1 cellular context compared by ENCODE assay signal in the genomic region with DNA sequence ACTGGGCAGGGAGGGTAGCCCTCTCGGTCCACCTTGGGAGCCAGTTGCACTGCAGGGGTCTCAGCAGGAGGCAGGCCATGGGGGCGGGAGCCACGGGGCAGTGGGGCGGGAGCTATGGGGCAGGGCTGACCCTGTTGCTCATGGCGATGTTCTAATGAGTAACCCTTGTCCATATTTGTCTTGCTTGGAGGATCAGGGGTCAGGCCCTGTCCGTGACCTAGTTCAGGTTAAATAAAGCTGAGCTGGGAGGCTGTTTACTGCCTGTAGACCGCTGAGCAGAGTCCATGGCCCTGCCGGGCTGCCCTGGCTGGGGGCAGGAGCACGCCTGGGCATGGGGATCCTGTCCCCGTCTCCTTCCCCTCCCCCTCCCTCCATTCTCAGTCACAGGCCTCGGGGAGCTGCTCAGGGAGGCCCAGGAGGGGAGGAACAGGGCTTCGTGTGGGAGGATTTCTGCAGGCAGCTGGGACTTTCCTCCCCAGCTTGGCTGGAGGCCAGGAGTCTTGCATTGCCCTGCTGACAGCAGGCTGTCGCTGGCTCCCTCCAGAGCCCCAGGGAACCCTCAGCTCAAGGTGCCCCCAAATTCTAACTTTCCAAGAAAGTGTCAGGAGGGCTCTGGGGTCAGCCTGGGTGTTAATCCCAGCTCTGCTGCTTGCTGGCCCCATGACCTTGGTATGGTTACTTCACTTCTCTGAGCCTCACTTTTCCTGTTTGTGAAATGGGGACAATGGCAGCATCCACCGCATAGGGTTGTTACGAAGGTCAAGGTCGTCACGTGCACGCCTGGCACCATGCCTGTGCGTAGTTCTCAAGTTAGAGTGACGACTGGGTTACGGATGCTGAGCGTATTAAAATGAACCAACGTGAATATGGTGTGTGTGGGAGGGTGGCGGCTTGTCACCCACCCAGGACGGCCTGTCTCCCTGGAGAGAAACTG.
A peak's percentile ranks its signal among the peaks of the same experiment; 100 is the strongest.
TF ChIP-seq lines count a peak whose summit lies in the region.

No MANE protein-coding gene starts in this region.

TF ChIP-seq in HepG2, 621 proteins besides CTCF, POLR2A, EP300 and RAD21 (continued from another document and continues in another):
- TF ChIP-seq, protein P1, sequence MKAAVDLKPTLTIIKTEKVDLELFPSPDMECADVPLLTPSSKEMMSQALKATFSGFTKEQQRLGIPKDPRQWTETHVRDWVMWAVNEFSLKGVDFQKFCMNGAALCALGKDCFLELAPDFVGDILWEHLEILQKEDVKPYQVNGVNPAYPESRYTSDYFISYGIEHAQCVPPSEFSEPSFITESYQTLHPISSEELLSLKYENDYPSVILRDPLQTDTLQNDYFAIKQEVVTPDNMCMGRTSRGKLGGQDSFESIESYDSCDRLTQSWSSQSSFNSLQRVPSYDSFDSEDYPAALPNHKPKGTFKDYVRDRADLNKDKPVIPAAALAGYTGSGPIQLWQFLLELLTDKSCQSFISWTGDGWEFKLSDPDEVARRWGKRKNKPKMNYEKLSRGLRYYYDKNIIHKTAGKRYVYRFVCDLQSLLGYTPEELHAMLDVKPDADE (CRISPR knock-in tag; IDR thresholded peaks at IDR 0.05), result peak; percentile 87; the same call in 1 of the 2 replicates
- no peak; the same call in none of the 2 replicates for TF ChIP-seq TOPORS (CRISPR knock-in tag; IDR thresholded peaks at IDR 0.05)
- TF ChIP-seq, protein P2, sequence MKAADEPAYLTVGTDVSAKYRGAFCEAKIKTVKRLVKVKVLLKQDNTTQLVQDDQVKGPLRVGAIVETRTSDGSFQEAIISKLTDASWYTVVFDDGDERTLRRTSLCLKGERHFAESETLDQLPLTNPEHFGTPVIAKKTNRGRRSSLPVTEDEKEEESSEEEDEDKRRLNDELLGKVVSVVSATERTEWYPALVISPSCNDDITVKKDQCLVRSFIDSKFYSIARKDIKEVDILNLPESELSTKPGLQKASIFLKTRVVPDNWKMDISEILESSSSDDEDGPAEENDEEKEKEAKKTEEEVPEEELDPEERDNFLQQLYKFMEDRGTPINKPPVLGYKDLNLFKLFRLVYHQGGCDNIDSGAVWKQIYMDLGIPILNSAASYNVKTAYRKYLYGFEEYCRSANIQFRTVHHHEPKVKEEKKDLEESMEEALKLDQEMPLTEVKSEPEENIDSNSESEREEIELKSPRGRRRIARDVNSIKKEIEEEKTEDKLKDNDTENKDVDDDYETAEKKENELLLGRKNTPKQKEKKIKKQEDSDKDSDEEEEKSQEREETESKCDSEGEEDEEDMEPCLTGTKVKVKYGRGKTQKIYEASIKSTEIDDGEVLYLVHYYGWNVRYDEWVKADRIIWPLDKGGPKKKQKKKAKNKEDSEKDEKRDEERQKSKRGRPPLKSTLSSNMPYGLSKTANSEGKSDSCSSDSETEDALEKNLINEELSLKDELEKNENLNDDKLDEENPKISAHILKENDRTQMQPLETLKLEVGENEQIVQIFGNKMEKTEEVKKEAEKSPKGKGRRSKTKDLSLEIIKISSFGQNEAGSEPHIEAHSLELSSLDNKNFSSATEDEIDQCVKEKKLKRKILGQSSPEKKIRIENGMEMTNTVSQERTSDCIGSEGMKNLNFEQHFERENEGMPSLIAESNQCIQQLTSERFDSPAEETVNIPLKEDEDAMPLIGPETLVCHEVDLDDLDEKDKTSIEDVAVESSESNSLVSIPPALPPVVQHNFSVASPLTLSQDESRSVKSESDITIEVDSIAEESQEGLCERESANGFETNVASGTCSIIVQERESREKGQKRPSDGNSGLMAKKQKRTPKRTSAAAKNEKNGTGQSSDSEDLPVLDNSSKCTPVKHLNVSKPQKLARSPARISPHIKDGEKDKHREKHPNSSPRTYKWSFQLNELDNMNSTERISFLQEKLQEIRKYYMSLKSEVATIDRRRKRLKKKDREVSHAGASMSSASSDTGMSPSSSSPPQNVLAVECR (CRISPR knock-in tag; IDR thresholded peaks at IDR 0.05; ENCODE audit: borderline replicate concordance), result peak; percentile 85; the same call in 1 of the 2 replicates
- TF ChIP-seq NFYC (CRISPR knock-in tag; IDR thresholded peaks at IDR 0.05), result no peak; the same call in 1 of the 2 replicates
- peak; percentile 89 for TF ChIP-seq GZF1 (CRISPR knock-in tag; IDR thresholded peaks at IDR 0.05)
- peak; percentile 99 for TF ChIP-seq KDM4B (CRISPR knock-in tag; IDR thresholded peaks at IDR 0.05)
- TF ChIP-seq ATRX (CRISPR knock-in tag; IDR thresholded peaks at IDR 0.05; ENCODE audit: borderline replicate concordance), result no peak
- peak; percentile 85; the same call in 1 of the 2 replicates for TF ChIP-seq ZNF337 (CRISPR knock-in tag; IDR thresholded peaks at IDR 0.05; ENCODE audit: borderline replicate concordance, low read depth)
- TF ChIP-seq ZNF562 (CRISPR knock-in tag; IDR thresholded peaks at IDR 0.05; ENCODE audit: borderline replicate concordance), result no peak
- TF ChIP-seq ZNF781 (CRISPR knock-in tag; IDR thresholded peaks at IDR 0.05; ENCODE audit: borderline replicate concordance, not compliant biosample characterization), result peak; percentile 21
- peak; percentile 81 for TF ChIP-seq SPEN (CRISPR knock-in tag; IDR thresholded peaks at IDR 0.05; ENCODE audit: low read depth)
- peak; percentile 95 for TF ChIP-seq MAZ (IDR thresholded peaks at IDR 0.05; ENCODE audit: borderline replicate concordance, low read depth, low read length)
- peak; percentile 95 for TF ChIP-seq MAZ (CRISPR knock-in tag; IDR thresholded peaks at IDR 0.05; ENCODE audit: low read depth)
- TF ChIP-seq, protein P3, sequence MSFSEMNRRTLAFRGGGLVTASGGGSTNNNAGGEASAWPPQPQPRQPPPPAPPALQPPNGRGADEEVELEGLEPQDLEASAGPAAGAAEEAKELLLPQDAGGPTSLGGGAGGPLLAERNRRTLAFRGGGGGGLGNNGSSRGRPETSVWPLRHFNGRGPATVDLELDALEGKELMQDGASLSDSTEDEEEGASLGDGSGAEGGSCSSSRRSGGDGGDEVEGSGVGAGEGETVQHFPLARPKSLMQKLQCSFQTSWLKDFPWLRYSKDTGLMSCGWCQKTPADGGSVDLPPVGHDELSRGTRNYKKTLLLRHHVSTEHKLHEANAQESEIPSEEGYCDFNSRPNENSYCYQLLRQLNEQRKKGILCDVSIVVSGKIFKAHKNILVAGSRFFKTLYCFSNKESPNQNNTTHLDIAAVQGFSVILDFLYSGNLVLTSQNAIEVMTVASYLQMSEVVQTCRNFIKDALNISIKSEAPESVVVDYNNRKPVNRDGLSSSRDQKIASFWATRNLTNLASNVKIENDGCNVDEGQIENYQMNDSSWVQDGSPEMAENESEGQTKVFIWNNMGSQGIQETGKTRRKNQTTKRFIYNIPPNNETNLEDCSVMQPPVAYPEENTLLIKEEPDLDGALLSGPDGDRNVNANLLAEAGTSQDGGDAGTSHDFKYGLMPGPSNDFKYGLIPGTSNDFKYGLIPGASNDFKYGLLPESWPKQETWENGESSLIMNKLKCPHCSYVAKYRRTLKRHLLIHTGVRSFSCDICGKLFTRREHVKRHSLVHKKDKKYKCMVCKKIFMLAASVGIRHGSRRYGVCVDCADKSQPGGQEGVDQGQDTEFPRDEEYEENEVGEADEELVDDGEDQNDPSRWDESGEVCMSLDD (CRISPR knock-in tag; IDR thresholded peaks at IDR 0.05; ENCODE audit: borderline replicate concordance), result peak; percentile 93
- peak; percentile 89 for TF ChIP-seq SALL2 (CRISPR knock-in tag; IDR thresholded peaks at IDR 0.05)
- TF ChIP-seq NR2C2 (CRISPR knock-in tag; IDR thresholded peaks at IDR 0.05; ENCODE audit: borderline replicate concordance), result peak; percentile 92
- TF ChIP-seq, protein P4, sequence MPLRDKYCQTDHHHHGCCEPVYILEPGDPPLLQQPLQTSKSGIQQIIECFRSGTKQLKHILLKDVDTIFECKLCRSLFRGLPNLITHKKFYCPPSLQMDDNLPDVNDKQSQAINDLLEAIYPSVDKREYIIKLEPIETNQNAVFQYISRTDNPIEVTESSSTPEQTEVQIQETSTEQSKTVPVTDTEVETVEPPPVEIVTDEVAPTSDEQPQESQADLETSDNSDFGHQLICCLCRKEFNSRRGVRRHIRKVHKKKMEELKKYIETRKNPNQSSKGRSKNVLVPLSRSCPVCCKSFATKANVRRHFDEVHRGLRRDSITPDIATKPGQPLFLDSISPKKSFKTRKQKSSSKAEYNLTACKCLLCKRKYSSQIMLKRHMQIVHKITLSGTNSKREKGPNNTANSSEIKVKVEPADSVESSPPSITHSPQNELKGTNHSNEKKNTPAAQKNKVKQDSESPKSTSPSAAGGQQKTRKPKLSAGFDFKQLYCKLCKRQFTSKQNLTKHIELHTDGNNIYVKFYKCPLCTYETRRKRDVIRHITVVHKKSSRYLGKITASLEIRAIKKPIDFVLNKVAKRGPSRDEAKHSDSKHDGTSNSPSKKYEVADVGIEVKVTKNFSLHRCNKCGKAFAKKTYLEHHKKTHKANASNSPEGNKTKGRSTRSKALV (CRISPR knock-in tag; IDR thresholded peaks at IDR 0.05), result peak; percentile 85
- TF ChIP-seq ZBTB21 (CRISPR knock-in tag; IDR thresholded peaks at IDR 0.05), result 0 out of 2 replicates have a peak, but pooled peaks have one; percentile 23
- peak; percentile 19; the same call in 1 of the 2 replicates for TF ChIP-seq SMC3 (IDR thresholded peaks at IDR 0.05; ENCODE audit: low read length)
- TF ChIP-seq ZBTB1 (CRISPR knock-in tag; IDR thresholded peaks at IDR 0.05; ENCODE audit: borderline replicate concordance), result no peak
- TF ChIP-seq ZNF792 (CRISPR knock-in tag; IDR thresholded peaks at IDR 0.05), result no peak; the same call in 1 of the 2 replicates
- no peak for TF ChIP-seq RORA (CRISPR knock-in tag; IDR thresholded peaks at IDR 0.05)
- TF ChIP-seq ZNF761 (CRISPR knock-in tag; conservative IDR thresholded peaks at IDR 0.05), result peak; percentile 70
- TF ChIP-seq SMAD3 (CRISPR knock-in tag; IDR thresholded peaks at IDR 0.05), result no peak; the same call in 1 of the 2 replicates
- TF ChIP-seq, protein P5, sequence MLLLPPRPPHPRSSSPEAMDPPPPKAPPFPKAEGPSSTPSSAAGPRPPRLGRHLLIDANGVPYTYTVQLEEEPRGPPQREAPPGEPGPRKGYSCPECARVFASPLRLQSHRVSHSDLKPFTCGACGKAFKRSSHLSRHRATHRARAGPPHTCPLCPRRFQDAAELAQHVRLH (CRISPR knock-in tag; IDR thresholded peaks at IDR 0.05; ENCODE audit: borderline replicate concordance, low read depth), result peak; percentile 68
- peak; percentile 96 for TF ChIP-seq KDM6A (CRISPR knock-in tag; IDR thresholded peaks at IDR 0.05; ENCODE audit: low read depth)
- no peak for TF ChIP-seq ZNF12 (CRISPR knock-in tag; IDR thresholded peaks at IDR 0.05)
- TF ChIP-seq ATF7-NPFF (CRISPR knock-in tag; IDR thresholded peaks at IDR 0.05; ENCODE audit: low read depth), result peak; percentile 39; the same call in 1 of the 2 replicates
- no peak for TF ChIP-seq EEA1 (CRISPR knock-in tag; IDR thresholded peaks at IDR 0.05; ENCODE audit: borderline replicate concordance)
- no peak for TF ChIP-seq ZNF496 (CRISPR knock-in tag; IDR thresholded peaks at IDR 0.05; ENCODE audit: insufficient replicate concordance)
- TF ChIP-seq, protein P6, sequence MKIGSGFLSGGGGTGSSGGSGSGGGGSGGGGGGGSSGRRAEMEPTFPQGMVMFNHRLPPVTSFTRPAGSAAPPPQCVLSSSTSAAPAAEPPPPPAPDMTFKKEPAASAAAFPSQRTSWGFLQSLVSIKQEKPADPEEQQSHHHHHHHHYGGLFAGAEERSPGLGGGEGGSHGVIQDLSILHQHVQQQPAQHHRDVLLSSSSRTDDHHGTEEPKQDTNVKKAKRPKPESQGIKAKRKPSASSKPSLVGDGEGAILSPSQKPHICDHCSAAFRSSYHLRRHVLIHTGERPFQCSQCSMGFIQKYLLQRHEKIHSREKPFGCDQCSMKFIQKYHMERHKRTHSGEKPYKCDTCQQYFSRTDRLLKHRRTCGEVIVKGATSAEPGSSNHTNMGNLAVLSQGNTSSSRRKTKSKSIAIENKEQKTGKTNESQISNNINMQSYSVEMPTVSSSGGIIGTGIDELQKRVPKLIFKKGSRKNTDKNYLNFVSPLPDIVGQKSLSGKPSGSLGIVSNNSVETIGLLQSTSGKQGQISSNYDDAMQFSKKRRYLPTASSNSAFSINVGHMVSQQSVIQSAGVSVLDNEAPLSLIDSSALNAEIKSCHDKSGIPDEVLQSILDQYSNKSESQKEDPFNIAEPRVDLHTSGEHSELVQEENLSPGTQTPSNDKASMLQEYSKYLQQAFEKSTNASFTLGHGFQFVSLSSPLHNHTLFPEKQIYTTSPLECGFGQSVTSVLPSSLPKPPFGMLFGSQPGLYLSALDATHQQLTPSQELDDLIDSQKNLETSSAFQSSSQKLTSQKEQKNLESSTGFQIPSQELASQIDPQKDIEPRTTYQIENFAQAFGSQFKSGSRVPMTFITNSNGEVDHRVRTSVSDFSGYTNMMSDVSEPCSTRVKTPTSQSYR (CRISPR knock-in tag; IDR thresholded peaks at IDR 0.05; ENCODE audit: borderline replicate concordance), result peak; percentile 97
- TF ChIP-seq NCOA5 (CRISPR knock-in tag; IDR thresholded peaks at IDR 0.05), result no peak; the same call in 1 of the 2 replicates
- no peak for TF ChIP-seq ZNF282 (IDR thresholded peaks at IDR 0.05; ENCODE audit: partially characterized antibody)
- peak; percentile 67; the same call in 1 of the 2 replicates for TF ChIP-seq ELF3 (CRISPR knock-in tag; IDR thresholded peaks at IDR 0.05)
- TF ChIP-seq ZNF782 (CRISPR knock-in tag; IDR thresholded peaks at IDR 0.05; ENCODE audit: borderline replicate concordance), result 0 out of 2 replicates have a peak, but pooled peaks have one; percentile 83
- TF ChIP-seq, protein P7, sequence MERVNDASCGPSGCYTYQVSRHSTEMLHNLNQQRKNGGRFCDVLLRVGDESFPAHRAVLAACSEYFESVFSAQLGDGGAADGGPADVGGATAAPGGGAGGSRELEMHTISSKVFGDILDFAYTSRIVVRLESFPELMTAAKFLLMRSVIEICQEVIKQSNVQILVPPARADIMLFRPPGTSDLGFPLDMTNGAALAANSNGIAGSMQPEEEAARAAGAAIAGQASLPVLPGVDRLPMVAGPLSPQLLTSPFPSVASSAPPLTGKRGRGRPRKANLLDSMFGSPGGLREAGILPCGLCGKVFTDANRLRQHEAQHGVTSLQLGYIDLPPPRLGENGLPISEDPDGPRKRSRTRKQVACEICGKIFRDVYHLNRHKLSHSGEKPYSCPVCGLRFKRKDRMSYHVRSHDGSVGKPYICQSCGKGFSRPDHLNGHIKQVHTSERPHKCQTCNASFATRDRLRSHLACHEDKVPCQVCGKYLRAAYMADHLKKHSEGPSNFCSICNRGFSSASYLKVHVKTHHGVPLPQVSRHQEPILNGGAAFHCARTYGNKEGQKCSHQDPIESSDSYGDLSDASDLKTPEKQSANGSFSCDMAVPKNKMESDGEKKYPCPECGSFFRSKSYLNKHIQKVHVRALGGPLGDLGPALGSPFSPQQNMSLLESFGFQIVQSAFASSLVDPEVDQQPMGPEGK (CRISPR knock-in tag; IDR thresholded peaks at IDR 0.05), result peak; percentile 97
